ENCODE assay signal across 36 cellular contexts in genomic region chr3:58183891-58184290, GRCh38. TPM values are rescaled to one million over a fixed set of nuclear protein-coding genes. Genes with fewer than 3 reads are reported as not detected.
"Had no signal": no experiment of that assay in that cellular context is flagged by ENCODE, and none has a peak within 500 bp of the region (broad histone marks: within the 10 kb centered on the region; RNA-seq: fewer than 3 reads in every experiment).

No MANE protein-coding gene starts in this region.

- H3K27me3 ChIP-seq: adrenal gland, body of pancreas, brain microvascular endothelial cell, breast epithelium had no signal

- H3K27me3 Mint-ChIP-seq: activated B cell treated with CpG ODN at 0.5 μM for 24 hours; activated naive CD8-positive, alpha-beta T cell treated with anti-CD3 and anti-CD28 coated beads for 36 hours; activated T-helper 17 cell treated with anti-CD3 and anti-CD28 coated beads, Interleukin-2, amount 50 U/mL, for 72 hours had no signal

- H3K4me3 ChIP-seq: adrenal gland, body of pancreas, breast epithelium had no signal

- FAIRE-seq: astrocyte, TTC549 had no signal

- ATAC-seq: activated CD8-positive, alpha-beta memory T cell treated with anti-CD3 and anti-CD28 coated beads, Interleukin-2, amount 10 ng/mL, durations not matched to agents 7 days and 5 days; activated CD8-positive, alpha-beta T cell treated with anti-CD3 and anti-CD28 coated beads, Interleukin-2, amount 10 ng/mL, durations not matched to agents 7 days and 5 days; activated naive CD4-positive, alpha-beta T cell treated with anti-CD3 and anti-CD28 coated beads, Interleukin-2, amount 50 U/mL, for 72 hours; activated T-cell treated with anti-CD3 and anti-CD28 coated beads, Interleukin-2, amount 50 U/mL, for 72 hours; activated T-helper 17 cell treated with anti-CD3 and anti-CD28 coated beads, Interleukin-2, amount 50 U/mL, for 72 hours; body of pancreas had no signal

- H3K4me3 Mint-ChIP-seq: activated B cell treated with CpG ODN at 0.5 μM for 24 hours; activated CD4-positive, alpha-beta memory T cell treated with anti-CD3 and anti-CD28 coated beads, Interleukin-2, amount 10 ng/mL, durations not matched to agents 7 days and 5 days; activated CD4-positive, alpha-beta T cell treated with anti-CD3 and anti-CD28 coated beads, Interleukin-2, amount 10 ng/mL, durations not matched to agents 24 days and 14 days; activated CD8-positive, alpha-beta memory T cell treated with anti-CD3 and anti-CD28 coated beads, Interleukin-2, amount 10 ng/mL, durations not matched to agents 7 days and 5 days; activated CD8-positive, alpha-beta T cell treated with anti-CD3 and anti-CD28 coated beads, Interleukin-2, amount 10 ng/mL, durations not matched to agents 7 days and 5 days; activated naive CD4-positive, alpha-beta T cell treated with anti-CD3 and anti-CD28 coated beads for 36 hours; activated naive CD8-positive, alpha-beta T cell treated with anti-CD3 and anti-CD28 coated beads for 36 hours; activated T-cell treated with anti-CD3 and anti-CD28 coated beads, Interleukin-2, amount 50 U/mL, for 24 hours; activated T-cell treated with anti-CD3 and anti-CD28 coated beads, Interleukin-2, amount 50 U/mL, for 72 hours; activated T-helper 1 cell treated with anti-CD3 and anti-CD28 coated beads, Interleukin-12 subunit alpha, Interleukin-12 subunit beta, Interleukin-2, Interleukin-4 antibody, amounts not matched to agents 30 ng/mL and 10 ng/mL and 1 ng/mL, durations not matched to agents 14 hours and 24 hours and 36 hours; activated T-helper 17 cell treated with anti-CD3 and anti-CD28 coated beads, Interleukin-2, amount 50 U/mL, for 72 hours; T-helper 1 cell treated with Interleukin-12 subunit alpha and Interleukin-12 subunit beta and Interleukin-4 antibody, amounts not matched to agents 30 μg/mL and 1 μg/mL, for 36 hours; T-helper 2 cell treated with Interferon-gamma antibody and Interleukin-4, amounts not matched to agents 5 μg/mL and 100 μg/mL, for 36 hours had no signal

- H3K9me3 Mint-ChIP-seq: activated B cell treated with CpG ODN at 0.5 μM for 24 hours; activated CD4-positive, alpha-beta memory T cell treated with anti-CD3 and anti-CD28 coated beads, Interleukin-2, amount 10 ng/mL, durations not matched to agents 7 days and 5 days; activated CD4-positive, alpha-beta T cell treated with anti-CD3 and anti-CD28 coated beads, Interleukin-2, amount 10 ng/mL, durations not matched to agents 24 days and 14 days; activated naive CD4-positive, alpha-beta T cell treated with anti-CD3 and anti-CD28 coated beads for 36 hours; activated naive CD4-positive, alpha-beta T cell treated with anti-CD3 and anti-CD28 coated beads, Interleukin-2, amount 50 U/mL, for 72 hours; activated naive CD8-positive, alpha-beta T cell treated with anti-CD3 and anti-CD28 coated beads for 36 hours; activated T-cell treated with anti-CD3 and anti-CD28 coated beads, Interleukin-2, amount 50 U/mL, for 24 hours; activated T-cell treated with anti-CD3 and anti-CD28 coated beads, Interleukin-2, amount 50 U/mL, for 72 hours; activated T-helper 1 cell treated with anti-CD3 and anti-CD28 coated beads, Interleukin-12 subunit alpha, Interleukin-12 subunit beta, Interleukin-2, Interleukin-4 antibody, amounts not matched to agents 30 ng/mL and 10 ng/mL and 1 ng/mL, durations not matched to agents 14 hours and 24 hours and 36 hours; activated T-helper 17 cell treated with anti-CD3 and anti-CD28 coated beads, Interleukin-2, amount 50 U/mL, for 72 hours; T-helper 1 cell treated with Interleukin-12 subunit alpha and Interleukin-12 subunit beta and Interleukin-4 antibody, amounts not matched to agents 30 μg/mL and 1 μg/mL, for 36 hours; T-helper 2 cell treated with Interferon-gamma antibody and Interleukin-4, amounts not matched to agents 5 μg/mL and 100 μg/mL, for 36 hours had no signal

- H3K27ac Mint-ChIP-seq: activated B cell treated with CpG ODN at 0.5 μM for 24 hours; activated CD4-positive, alpha-beta memory T cell treated with anti-CD3 and anti-CD28 coated beads, Interleukin-2, amount 10 ng/mL, durations not matched to agents 7 days and 5 days; activated CD4-positive, alpha-beta T cell treated with anti-CD3 and anti-CD28 coated beads, Interleukin-2, amount 10 ng/mL, durations not matched to agents 24 days and 14 days; activated CD8-positive, alpha-beta memory T cell treated with anti-CD3 and anti-CD28 coated beads, Interleukin-2, amount 10 ng/mL, durations not matched to agents 7 days and 5 days; activated CD8-positive, alpha-beta T cell treated with anti-CD3 and anti-CD28 coated beads, Interleukin-2, amount 10 ng/mL, durations not matched to agents 7 days and 5 days; activated naive CD4-positive, alpha-beta T cell treated with anti-CD3 and anti-CD28 coated beads for 36 hours; activated naive CD4-positive, alpha-beta T cell treated with anti-CD3 and anti-CD28 coated beads, Interleukin-2, amount 50 U/mL, for 72 hours; activated naive CD8-positive, alpha-beta T cell treated with anti-CD3 and anti-CD28 coated beads for 36 hours; activated T-cell treated with anti-CD3 and anti-CD28 coated beads, Interleukin-2, amount 50 U/mL, for 24 hours; activated T-cell treated with anti-CD3 and anti-CD28 coated beads, Interleukin-2, amount 50 U/mL, for 72 hours; activated T-helper 1 cell treated with anti-CD3 and anti-CD28 coated beads, Interleukin-12 subunit alpha, Interleukin-12 subunit beta, Interleukin-2, Interleukin-4 antibody, amounts not matched to agents 30 ng/mL and 10 ng/mL and 1 ng/mL, durations not matched to agents 14 hours and 24 hours and 36 hours; activated T-helper 17 cell treated with anti-CD3 and anti-CD28 coated beads, Interleukin-2, amount 50 U/mL, for 72 hours; T-helper 1 cell treated with Interleukin-12 subunit alpha and Interleukin-12 subunit beta and Interleukin-4 antibody, amounts not matched to agents 30 μg/mL and 1 μg/mL, for 36 hours; T-helper 2 cell treated with Interferon-gamma antibody and Interleukin-4, amounts not matched to agents 5 μg/mL and 100 μg/mL, for 36 hours had no signal

- H3K27ac ChIP-seq: adrenal gland, body of pancreas, brain microvascular endothelial cell, breast epithelium, VCaP had no signal

- H3K36me3 Mint-ChIP-seq: activated CD8-positive, alpha-beta memory T cell treated with anti-CD3 and anti-CD28 coated beads, Interleukin-2, amount 10 ng/mL, durations not matched to agents 7 days and 5 days; activated naive CD4-positive, alpha-beta T cell treated with anti-CD3 and anti-CD28 coated beads, Interleukin-2, amount 50 U/mL, for 72 hours; activated naive CD8-positive, alpha-beta T cell treated with anti-CD3 and anti-CD28 coated beads for 36 hours had no signal

- H3K9me3 ChIP-seq: adrenal gland, body of pancreas, breast epithelium had no signal

- H3K36me3 ChIP-seq: adrenal gland, brain microvascular endothelial cell, breast epithelium had no signal

- H3K4me1 ChIP-seq: adrenal gland, breast epithelium had no signal

- DNase-seq: activated B cell treated with CpG ODN at 0.5 μM for 24 hours; activated CD4-positive, alpha-beta memory T cell treated with anti-CD3 and anti-CD28 coated beads, Interleukin-2, amount 10 ng/mL, durations not matched to agents 7 days and 5 days; activated CD4-positive, alpha-beta T cell treated with anti-CD3 and anti-CD28 coated beads for 4 hours; activated CD4-positive, alpha-beta T cell treated with anti-CD3 and anti-CD28 coated beads, Interleukin-2, amount 10 ng/mL, durations not matched to agents 24 days and 14 days; activated CD4-positive, alpha-beta T cell treated with anti-CD3 and anti-CD28 coated beads, Interleukin-2, amount 50 U/mL, for 1 hour; activated CD4-positive, alpha-beta T cell treated with anti-CD3 and anti-CD28 coated beads, Interleukin-2, amount 50 U/mL, for 4 hours; activated CD4-positive, CD25-positive, alpha-beta regulatory T cell treated with anti-CD3 and anti-CD28 coated beads, Interleukin-2, amount 50 U/mL, for 72 hours; activated CD8-positive, alpha-beta memory T cell treated with anti-CD3 and anti-CD28 coated beads for 24 hours; activated CD8-positive, alpha-beta memory T cell treated with anti-CD3 and anti-CD28 coated beads, Interleukin-2, amount 10 ng/mL, durations not matched to agents 7 days and 5 days; activated CD8-positive, alpha-beta memory T cell treated with anti-CD3 and anti-CD28 coated beads, Interleukin-2, amount 50 U/mL, for 48 hours; activated CD8-positive, alpha-beta T cell treated with anti-CD3 and anti-CD28 coated beads, Interleukin-2, amount 10 ng/mL, durations not matched to agents 7 days and 5 days; activated effector memory CD4-positive, alpha-beta T cell treated with anti-CD3 and anti-CD28 coated beads, Interleukin-2, amount 50 U/mL, for 16 hours; activated gamma-delta T cell treated with Interleukin-2 at 50 U/mL for 16 hours; activated naive CD4-positive, alpha-beta T cell; activated naive CD4-positive, alpha-beta T cell treated with anti-CD3 and anti-CD28 coated beads for 36 hours; activated naive CD4-positive, alpha-beta T cell treated with anti-CD3 and anti-CD28 coated beads, Interleukin-2, amount 50 U/mL, for 16 hours; activated naive CD8-positive, alpha-beta T cell treated with anti-CD3 and anti-CD28 coated beads for 36 hours; activated T-cell treated with anti-CD3 and anti-CD28 coated beads, Interleukin-2, amount 50 U/mL, for 24 hours; activated T-cell treated with anti-CD3 and anti-CD28 coated beads, Interleukin-2, amount 50 U/mL, for 72 hours; adrenal gland; amniotic stem cell; body of pancreas; brain microvascular endothelial cell; central memory CD4-positive, alpha-beta T cell; T-helper 1 cell; T-helper 2 cell; T-helper 9 cell had no signal

RNA-seq across cellular contexts. Expression of gene DNASE1L3, which starts 26.9 kb away (rescaled TPM):
- total RNA-seq: activated CD4-positive, alpha-beta memory T cell treated with anti-CD3 and anti-CD28 coated beads, Interleukin-2, amount 10 ng/mL, durations not matched to agents 7 days and 5 days; activated CD4-positive, alpha-beta T cell treated with anti-CD3 and anti-CD28 coated beads, Interleukin-2, amount 10 ng/mL, durations not matched to agents 24 days and 14 days; activated CD8-positive, alpha-beta memory T cell treated with anti-CD3 and anti-CD28 coated beads, Interleukin-2, amount 10 ng/mL, durations not matched to agents 7 days and 5 days; activated CD8-positive, alpha-beta T cell treated with anti-CD3 and anti-CD28 coated beads, Interleukin-2, amount 10 ng/mL, durations not matched to agents 7 days and 5 days; activated naive CD4-positive, alpha-beta T cell treated with anti-CD3 and anti-CD28 coated beads for 36 hours; activated naive CD4-positive, alpha-beta T cell treated with anti-CD3 and anti-CD28 coated beads, Interleukin-2, amount 50 U/mL, for 72 hours; activated naive CD8-positive, alpha-beta T cell treated with anti-CD3 and anti-CD28 coated beads for 36 hours; activated T-cell treated with anti-CD3 and anti-CD28 coated beads, Interleukin-2, amount 50 U/mL, for 72 hours; activated T-helper 1 cell treated with anti-CD3 and anti-CD28 coated beads, Interleukin-12 subunit alpha, Interleukin-12 subunit beta, Interleukin-2, Interleukin-4 antibody, amounts not matched to agents 30 ng/mL and 10 ng/mL and 1 ng/mL, durations not matched to agents 14 hours and 24 hours and 36 hours; activated T-helper 17 cell treated with anti-CD3 and anti-CD28 coated beads, Interleukin-2, amount 50 U/mL, for 72 hours; astrocyte had no signal
